14 cellular contexts compared by ENCODE assay signal in the genomic region with DNA sequence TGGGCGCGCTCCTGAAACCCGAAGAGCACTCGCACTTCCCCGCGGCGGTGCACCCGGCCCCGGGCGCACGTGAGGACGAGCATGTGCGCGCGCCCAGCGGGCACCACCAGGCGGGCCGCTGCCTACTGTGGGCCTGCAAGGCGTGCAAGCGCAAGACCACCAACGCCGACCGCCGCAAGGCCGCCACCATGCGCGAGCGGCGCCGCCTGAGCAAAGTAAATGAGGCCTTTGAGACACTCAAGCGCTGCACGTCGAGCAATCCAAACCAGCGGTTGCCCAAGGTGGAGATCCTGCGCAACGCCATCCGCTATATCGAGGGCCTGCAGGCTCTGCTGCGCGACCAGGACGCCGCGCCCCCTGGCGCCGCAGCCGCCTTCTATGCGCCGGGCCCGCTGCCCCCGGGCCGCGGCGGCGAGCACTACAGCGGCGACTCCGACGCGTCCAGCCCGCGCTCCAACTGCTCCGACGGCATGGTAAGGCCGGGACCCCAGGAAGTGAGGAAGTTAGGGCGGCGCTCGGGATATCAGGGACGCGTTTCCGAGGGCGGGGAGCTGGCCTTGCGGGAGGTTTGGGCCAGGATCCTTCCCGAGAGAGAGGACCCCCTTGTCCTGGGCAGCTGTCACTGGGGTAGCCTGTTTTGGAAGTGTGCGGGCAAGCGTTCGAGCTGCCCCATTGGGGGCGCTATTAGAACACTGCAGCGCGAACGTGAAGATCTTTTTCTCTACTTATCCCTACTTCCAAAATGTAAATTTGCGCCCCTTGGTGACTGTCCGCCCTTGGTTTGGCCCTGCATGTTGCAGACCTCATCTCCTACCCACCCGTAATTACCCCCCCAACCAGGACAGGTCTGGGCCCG. TPM values are rescaled to one million over a fixed set of nuclear protein-coding genes. Genes with fewer than 3 reads are reported as not detected.
DNase-seq lines count a peak whose midpoint lies in the region; ATAC-seq and TF ChIP-seq lines count a peak whose summit lies in the region.
"Had no signal": no experiment of that assay in that cellular context is flagged by ENCODE, and none has a peak within 500 bp of the region (broad histone marks: within the 10 kb centered on the region; RNA-seq: fewer than 3 reads in every experiment).

No MANE protein-coding gene starts in this region.

- no peaks in the 10 kb centered on the region for H3K36me3 ChIP-seq in right atrium auricular region
- no peaks in the 10 kb centered on the region for H3K36me3 ChIP-seq in naive thymus-derived CD4-positive, alpha-beta T cell (ENCODE audit: control insufficient read depth in 2 of 3, insufficient read depth in 3 of 3, low read length in 3 of 3)
- H3K36me3 ChIP-seq: gastroesophageal sphincter, neutrophil had no signal

- POLR2A ChIA-PET in naive thymus-derived CD4-positive, alpha-beta T cell (lab: Charles Lee): no interaction called here

- no peaks in the 10 kb centered on the region for H3K9me3 Mint-ChIP-seq in naive thymus-derived CD4-positive, alpha-beta T cell
- H3K9me3 Mint-ChIP-seq: CD4-positive, alpha-beta T cell had no signal

- H3K36me3 Mint-ChIP-seq in naive thymus-derived CD4-positive, alpha-beta T cell: no peaks in the 10 kb centered on the region

- no peak overlapping the region for H3K4me3 ChIP-seq in right atrium auricular region
- peak overlapping the region; percentile 43 for H3K4me3 ChIP-seq in astrocyte of the cerebellum (ENCODE audit: low read depth, low read length)
- H3K4me3 ChIP-seq in iPS-18c (ENCODE audit: insufficient read depth, low read depth, low read length): peak overlapping the region; percentile 36; the same call in 1 of the 2 replicates
- H3K4me3 ChIP-seq in naive thymus-derived CD4-positive, alpha-beta T cell (ENCODE audit: low read length): no peak overlapping the region
- H3K4me3 ChIP-seq: gastroesophageal sphincter had no signal

- TF ChIP-seq CTCF in right atrium auricular region (IDR thresholded peaks at IDR 0.05) (peak in 1 of 2 donors; percentile 47), astrocyte of the cerebellum (IDR thresholded peaks at IDR 0.05; ENCODE audit: low read depth, low read length, missing control alignments) (peak; percentile 37)

- peak overlapping the region in 1 of 10 donors; percentile 17 for H3K4me3 Mint-ChIP-seq in naive thymus-derived CD4-positive, alpha-beta T cell
- H3K4me3 Mint-ChIP-seq: CD4-positive, alpha-beta T cell had no signal

- peaks cover 0 to 6% (median 3%) of the 10 kb centered on the region in 7 donors for H3K4me1 Mint-ChIP-seq in naive thymus-derived CD4-positive, alpha-beta T cell

- ATAC-seq in Right ventricle myocardium inferior: peak; percentile 45
- no peak for ATAC-seq in naive thymus-derived CD4-positive, alpha-beta T cell
- ATAC-seq in GM21515 (IDR thresholded peaks at IDR 0.05; ENCODE audit: unreplicated experiment): no peak
- ATAC-seq: gastroesophageal sphincter had no signal

- DNase-seq in Right ventricle myocardium inferior (ENCODE audit: missing footprints) (peak; percentile 60), right atrium auricular region (ENCODE audit: low spot score) (no peak), astrocyte of the cerebellum (ENCODE audit: low read depth) (no peak), Kasumi-1 (lab: John Stamatoyannopoulos, UW) (no peak)
- no peak for DNase-seq in naive thymus-derived CD4-positive, alpha-beta T cell
- no peak for DNase-seq in stimulated activated CD4-positive, alpha-beta T cell treated with anti-CD3 and anti-CD28 coated beads, Interleukin-4, amount 100 ng/mL, for 4 hours
- DNase-seq: activated CD4-positive, CD25-positive, alpha-beta regulatory T cell treated with anti-CD3 and anti-CD28 coated beads, Interleukin-2, amount 50 U/mL, for 72 hours; CD4-positive, alpha-beta T cell; HCEC 1CT had no signal

- CTCF ChIA-PET in naive thymus-derived CD4-positive, alpha-beta T cell (lab: Charles Lee): interaction anchor here (0.5 kb wide), 1 partner anchor 38 kb away, joined by 4 read pairs; no protein-coding TSS in a partner anchor

- intact Hi-C loops in Right ventricle myocardium inferior (cut with DNase I): no loop called here
- intact Hi-C loops in naive thymus-derived CD4-positive, alpha-beta T cell (cut with micrococcal nuclease): loop anchor here in 1 of 2 donors (10.0 kb wide), 1 partner anchor 335 kb away; the partner anchor contains the start of gene KCNJ11

- H3K4me1 ChIP-seq in right atrium auricular region: peaks cover 0 to 34% of the 10 kb centered on the region in 2 donors
- H3K4me1 ChIP-seq in naive thymus-derived CD4-positive, alpha-beta T cell (ENCODE audit: control insufficient read depth in 2 of 2, insufficient read depth in 2 of 2, low read length in 2 of 2): no peaks in the 10 kb centered on the region

- H3K9me3 ChIP-seq in right atrium auricular region (no peaks in the 10 kb centered on the region), iPS-18c (ENCODE audit: control insufficient read depth, insufficient read depth, low read length) (peaks cover 12% of the 10 kb centered on the region)
- no peaks in the 10 kb centered on the region for H3K9me3 ChIP-seq in naive thymus-derived CD4-positive, alpha-beta T cell (ENCODE audit: control insufficient read depth in 2 of 3, low read length in 3 of 3)
- H3K9me3 ChIP-seq: gastroesophageal sphincter, neutrophil had no signal

- H3K27me3 ChIP-seq in right atrium auricular region: peaks cover 14 to 31% of the 10 kb centered on the region in 2 donors
- peaks cover 4 to 7% of the 10 kb centered on the region in 2 donors for H3K27me3 ChIP-seq in naive thymus-derived CD4-positive, alpha-beta T cell (ENCODE audit: control insufficient read depth in 2 of 2, insufficient read depth in 2 of 2, low read length in 2 of 2)

- no peak overlapping the region for H3K27ac ChIP-seq in right atrium auricular region
- no peak overlapping the region for H3K27ac ChIP-seq in naive thymus-derived CD4-positive, alpha-beta T cell (ENCODE audit: low read depth, low read length)
- H3K27ac ChIP-seq: gastroesophageal sphincter, neutrophil had no signal

- H3K27ac Mint-ChIP-seq in naive thymus-derived CD4-positive, alpha-beta T cell: no peak overlapping the region
- H3K27ac Mint-ChIP-seq: CD4-positive, alpha-beta T cell had no signal

- in situ Hi-C loops in astrocyte of the cerebellum (cut with HindIII; ENCODE audit: low sequenced_read_pairs): no loop called here

- H3K27me3 Mint-ChIP-seq in naive thymus-derived CD4-positive, alpha-beta T cell: peaks cover 26 to 46% (median 35%) of the 10 kb centered on the region in 5 donors

RNA-seq across cellular contexts. Expression of gene MYOD1, which starts 0.8 kb away (rescaled TPM):
- 0.27 TPM for total RNA-seq in Right ventricle myocardium inferior
- total RNA-seq in right atrium auricular region: not detected
- not detected for total RNA-seq in naive thymus-derived CD4-positive, alpha-beta T cell
- not detected for polyA plus RNA-seq in naive thymus-derived CD4-positive, alpha-beta T cell
- total RNA-seq: CD4-positive, alpha-beta T cell; gastroesophageal sphincter had no signal
- polyA plus RNA-seq: adipose tissue had no signal

RNA-seq across cellular contexts. Expression of gene KCNC1, which starts 14.4 kb away (rescaled TPM):
- total RNA-seq in Right ventricle myocardium inferior: not detected
- not detected for total RNA-seq in right atrium auricular region
- not detected for total RNA-seq in naive thymus-derived CD4-positive, alpha-beta T cell
- polyA plus RNA-seq in naive thymus-derived CD4-positive, alpha-beta T cell: not detected
- total RNA-seq: CD4-positive, alpha-beta T cell had no signal

Comparison
In these comparisons a context has a peak if more than half of its experiments do, and no peak if none do; other contexts are left out.
1. H3K4me3 ChIP-seq: peak in astrocyte of the cerebellum (single experiment) and iPS-18c (single experiment); none in right atrium auricular region (0 of 2) and naive thymus-derived CD4-positive, alpha-beta T cell (single experiment).